14 cellular contexts compared by ENCODE assay signal in the genomic region with DNA sequence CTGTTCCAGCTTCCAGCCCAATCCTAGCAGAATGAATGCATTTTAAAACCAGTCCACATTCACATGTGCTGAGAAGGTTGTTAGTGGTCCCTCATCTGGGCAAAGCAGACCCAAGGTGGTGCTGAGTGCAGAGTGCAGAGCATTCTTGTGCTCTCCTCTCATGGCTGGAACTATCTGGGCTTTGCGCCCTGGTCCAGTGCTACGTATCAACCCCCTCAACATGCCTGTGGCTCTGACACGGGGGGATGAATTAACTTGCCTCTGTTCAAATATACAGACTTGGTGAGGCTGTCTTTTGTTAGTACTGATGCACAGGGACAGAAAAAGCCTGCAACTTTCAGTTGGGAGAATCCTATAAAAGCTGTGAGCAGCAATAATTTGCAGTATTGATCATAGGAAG. TPM values are rescaled to one million over a fixed set of nuclear protein-coding genes. Genes with fewer than 3 reads are reported as not detected.
A peak's percentile ranks its signal among the peaks of the same experiment; 100 is the strongest.
DNase-seq lines count a peak whose midpoint lies in the region; ATAC-seq and TF ChIP-seq lines count a peak whose summit lies in the region.
"Had no signal": no experiment of that assay in that cellular context is flagged by ENCODE, and none has a peak within 500 bp of the region (broad histone marks: within the 10 kb centered on the region; RNA-seq: fewer than 3 reads in every experiment).

No MANE protein-coding gene starts in this region.

- H3K36me3 ChIP-seq in adrenal gland (replicated peaks in 1 of 2): no peaks in the 10 kb centered on the region
- H3K36me3 ChIP-seq in muscle layer of duodenum (ENCODE audit: control insufficient read depth in 1 of 2, insufficient read depth in 2 of 2, low read length in 2 of 2): no peaks in the 10 kb centered on the region
- H3K36me3 ChIP-seq in tibial artery: peaks cover 0 to 15% (median 0%) of the 10 kb centered on the region in 3 donors

- CTCF ChIA-PET in HEK293T (lab: Yijun Ruan, JAX): no interaction called here

- H3K9me3 ChIP-seq in adrenal gland (replicated peaks in 1 of 3): no peaks in the 10 kb centered on the region
- no peaks in the 10 kb centered on the region for H3K9me3 ChIP-seq in muscle layer of duodenum (ENCODE audit: control insufficient read depth in 1 of 2, low read length in 2 of 2)
- no peaks in the 10 kb centered on the region for H3K9me3 ChIP-seq in tibial artery

- no peak overlapping the region for H3K4me3 Mint-ChIP-seq in activated T-cell treated with anti-CD3 and anti-CD28 coated beads, Interleukin-2, amount 50 U/mL, for 72 hours
- H3K4me3 Mint-ChIP-seq in activated T-cell treated with anti-CD3 and anti-CD28 coated beads, Interleukin-2, amount 50 U/mL, for 4 hours: no peak overlapping the region
- H3K4me3 Mint-ChIP-seq: activated CD4-positive, alpha-beta memory T cell treated with anti-CD3 and anti-CD28 coated beads for 36 hours had no signal

- H3K4me1 Mint-ChIP-seq in activated T-cell treated with anti-CD3 and anti-CD28 coated beads, Interleukin-2, amount 50 U/mL, for 72 hours (ENCODE audit: low read depth): peaks cover 25% of the 10 kb centered on the region
- peaks cover 39% of the 10 kb centered on the region for H3K4me1 Mint-ChIP-seq in activated T-cell treated with anti-CD3 and anti-CD28 coated beads, Interleukin-2, amount 50 U/mL, for 4 hours (ENCODE audit: low read depth)

- H3K27ac Mint-ChIP-seq in activated T-cell treated with anti-CD3 and anti-CD28 coated beads, Interleukin-2, amount 50 U/mL, for 72 hours: peak overlapping the region; percentile 63
- H3K27ac Mint-ChIP-seq: activated T-helper 2 cell treated with anti-CD3 and anti-CD28 coated beads, Interferon-gamma antibody, Interleukin-2, Interleukin-4, amounts not matched to agents 10 μg/mL and 5 μg/mL and 100 μg/mL, durations not matched to agents 14 hours and 24 hours and 36 hours had no signal

- intact Hi-C loops in adrenal gland (cut with DNase I) (no loop called here), tibial artery (cut with DNase I; ENCODE audit: low total_unique reads) (no loop called here)

- H3K27me3 Mint-ChIP-seq in activated T-cell treated with anti-CD3 and anti-CD28 coated beads, Interleukin-2, amount 50 U/mL, for 72 hours (ENCODE audit: low read depth): no peaks in the 10 kb centered on the region
- H3K27me3 Mint-ChIP-seq in activated T-cell treated with anti-CD3 and anti-CD28 coated beads, Interleukin-2, amount 50 U/mL, for 4 hours (ENCODE audit: low read depth): no peaks in the 10 kb centered on the region
- H3K27me3 Mint-ChIP-seq: activated CD4-positive, alpha-beta memory T cell treated with anti-CD3 and anti-CD28 coated beads for 36 hours had no signal

- no peaks in the 10 kb centered on the region for H3K27me3 ChIP-seq in adrenal gland
- no peaks in the 10 kb centered on the region for H3K27me3 ChIP-seq in muscle layer of duodenum (ENCODE audit: low read depth, low read length)
- no peaks in the 10 kb centered on the region for H3K27me3 ChIP-seq in tibial artery

- no peak for TF ChIP-seq POLR2A in adrenal gland (IDR thresholded peaks at IDR 0.05)

- H3K36me3 Mint-ChIP-seq in activated T-cell treated with anti-CD3 and anti-CD28 coated beads, Interleukin-2, amount 50 U/mL, for 72 hours (ENCODE audit: insufficient read depth in 2 of 2): peaks cover 0 to 4% of the 10 kb centered on the region in 2 donors
- peaks cover 12% of the 10 kb centered on the region for H3K36me3 Mint-ChIP-seq in activated T-cell treated with anti-CD3 and anti-CD28 coated beads, Interleukin-2, amount 50 U/mL, for 4 hours (ENCODE audit: insufficient read depth)

- H3K27ac ChIP-seq in adrenal gland (peak overlapping the region; percentile 67 to 90 (median 76)), muscle layer of duodenum (ENCODE audit: low read length) (no peak overlapping the region), tibial artery (peak overlapping the region; percentile 62 to 76)

- DNase-seq in activated T-cell treated with anti-CD3 and anti-CD28 coated beads, Interleukin-2, amount 50 U/mL, for 72 hours: no peak
- no peak for DNase-seq in activated T-cell treated with anti-CD3 and anti-CD28 coated beads, Interleukin-2, amount 50 U/mL, for 4 hours
- DNase-seq in adrenal gland (no peak), tibial artery (no peak), HEK293T (ENCODE audit: extremely low spot score) (no peak), epidermal melanocyte (ENCODE audit: insufficient read length, low spot score) (no peak)
- DNase-seq in activated CD4-positive, alpha-beta T cell treated with anti-CD3 and anti-CD28 coated beads, Interleukin-2, amount 50 U/mL, for 1 hour: no peak
- DNase-seq: activated CD4-positive, alpha-beta memory T cell treated with anti-CD3 and anti-CD28 coated beads for 36 hours; NCI-H146; NCI-H510A; stimulated activated naive CD4-positive, alpha-beta T cell had no signal

- WGBS in adrenal gland, 4 donors: 71 to 79% (median 74%) methylated on average over 3 of the region's 3 CpGs

- H3K4me3 ChIP-seq in adrenal gland (peak overlapping the region in 1 of 4 donors; percentile 32), muscle layer of duodenum (ENCODE audit: low read depth in 1 of 2, low read length in 2 of 2) (peak overlapping the region; percentile 69 to 70), tibial artery (peak overlapping the region in 1 of 2 donors; percentile 46)
- H3K4me3 ChIP-seq: GM12878 had no signal

- TF ChIP-seq CTCF in adrenal gland (IDR thresholded peaks at IDR 0.05) (no peak), tibial artery (IDR thresholded peaks at IDR 0.05) (no peak)

- POLR2A ChIA-PET in HEK293T (lab: Yijun Ruan, JAX): no interaction called here

- H3K9me3 Mint-ChIP-seq in activated T-cell treated with anti-CD3 and anti-CD28 coated beads, Interleukin-2, amount 50 U/mL, for 72 hours: no peaks in the 10 kb centered on the region
- no peaks in the 10 kb centered on the region for H3K9me3 Mint-ChIP-seq in activated T-cell treated with anti-CD3 and anti-CD28 coated beads, Interleukin-2, amount 50 U/mL, for 4 hours
- H3K9me3 Mint-ChIP-seq: activated CD4-positive, alpha-beta memory T cell treated with anti-CD3 and anti-CD28 coated beads for 36 hours; activated T-helper 2 cell treated with anti-CD3 and anti-CD28 coated beads, Interferon-gamma antibody, Interleukin-2, Interleukin-4, amounts not matched to agents 10 μg/mL and 5 μg/mL and 100 μg/mL, durations not matched to agents 14 hours and 24 hours and 36 hours had no signal

- peaks cover 36 to 57% of the 10 kb centered on the region in 2 donors for H3K4me1 ChIP-seq in adrenal gland (replicated peaks in 1 of 2)
- peaks cover 9 to 35% of the 10 kb centered on the region in 2 donors for H3K4me1 ChIP-seq in muscle layer of duodenum (ENCODE audit: control insufficient read depth in 1 of 2, insufficient read depth in 2 of 2, low read length in 2 of 2)
- peaks cover 0 to 93% (median 52%) of the 10 kb centered on the region in 4 donors for H3K4me1 ChIP-seq in tibial artery

- peak in 1 of 2 donors; percentile 12 for ATAC-seq in activated T-cell treated with anti-CD3 and anti-CD28 coated beads, Interleukin-2, amount 50 U/mL, for 72 hours (replicated peaks in 1 of 2)
- ATAC-seq in activated T-cell treated with anti-CD3 and anti-CD28 coated beads, Interleukin-2, amount 50 U/mL, for 4 hours: no peak
- ATAC-seq: GM12878 had no signal

TF ChIP-seq in HEK293T, 16 proteins besides CTCF, POLR2A, EP300 and RAD21:
- no peak for TF ChIP-seq NFRKB (IDR thresholded peaks at IDR 0.05)
- no peak for TF ChIP-seq L3MBTL2 (conservative IDR thresholded peaks at IDR 0.05)
- no peak for TF ChIP-seq CTBP1 (IDR thresholded peaks at IDR 0.05; ENCODE audit: borderline replicate concordance)
- no peak for TF ChIP-seq FOXK2 (IDR thresholded peaks at IDR 0.05)
- no peak for TF ChIP-seq ELF4 (IDR thresholded peaks at IDR 0.05)
- no peak for TF ChIP-seq SUZ12 (IDR thresholded peaks at IDR 0.05)
- no peak for TF ChIP-seq ARNT (IDR thresholded peaks at IDR 0.05)
- no peak for TF ChIP-seq BHLHE40 (IDR thresholded peaks at IDR 0.05; ENCODE audit: borderline replicate concordance)
- TF ChIP-seq LEF1 (IDR thresholded peaks at IDR 0.05; ENCODE audit: borderline replicate concordance): no peak
- TF ChIP-seq HDGF (IDR thresholded peaks at IDR 0.05; ENCODE audit: borderline replicate concordance): no peak
- TF ChIP-seq ZNF384 (IDR thresholded peaks at IDR 0.05): no peak
- TF ChIP-seq, protein P1, sequence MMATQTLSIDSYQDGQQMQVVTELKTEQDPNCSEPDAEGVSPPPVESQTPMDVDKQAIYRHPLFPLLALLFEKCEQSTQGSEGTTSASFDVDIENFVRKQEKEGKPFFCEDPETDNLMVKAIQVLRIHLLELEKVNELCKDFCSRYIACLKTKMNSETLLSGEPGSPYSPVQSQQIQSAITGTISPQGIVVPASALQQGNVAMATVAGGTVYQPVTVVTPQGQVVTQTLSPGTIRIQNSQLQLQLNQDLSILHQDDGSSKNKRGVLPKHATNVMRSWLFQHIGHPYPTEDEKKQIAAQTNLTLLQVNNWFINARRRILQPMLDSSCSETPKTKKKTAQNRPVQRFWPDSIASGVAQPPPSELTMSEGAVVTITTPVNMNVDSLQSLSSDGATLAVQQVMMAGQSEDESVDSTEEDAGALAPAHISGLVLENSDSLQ (IDR thresholded peaks at IDR 0.05): no peak
- no peak for TF ChIP-seq SP1 (IDR thresholded peaks at IDR 0.05)
- no peak for TF ChIP-seq FOXM1 (IDR thresholded peaks at IDR 0.05; ENCODE audit: borderline replicate concordance)
- TF ChIP-seq FOXA1 (IDR thresholded peaks at IDR 0.05): no peak
- TF ChIP-seq TARDBP (IDR thresholded peaks at IDR 0.05): no peak

RNA-seq across cellular contexts. Expression of a gene that starts 42.5 kb away (rescaled TPM):
- 10 to 100 TPM; 60.6 to 67.4 TPM for total RNA-seq in activated T-cell treated with anti-CD3 and anti-CD28 coated beads, Interleukin-2, amount 50 U/mL, for 72 hours
- total RNA-seq in activated T-cell treated with anti-CD3 and anti-CD28 coated beads, Interleukin-2, amount 50 U/mL, for 4 hours: 10 to 100 TPM; 32.9 to 37.3 (median 34.1) TPM
- 10 to 100 TPM; 32.5 to 70.1 (median 47.5) TPM for total RNA-seq in adrenal gland
- 10 to 100 TPM; 34.3 to 58.0 (median 44.7) TPM for polyA plus RNA-seq in adrenal gland
